Comparison of ENCODE assay signal across 17 cellular contexts in the genomic region with DNA sequence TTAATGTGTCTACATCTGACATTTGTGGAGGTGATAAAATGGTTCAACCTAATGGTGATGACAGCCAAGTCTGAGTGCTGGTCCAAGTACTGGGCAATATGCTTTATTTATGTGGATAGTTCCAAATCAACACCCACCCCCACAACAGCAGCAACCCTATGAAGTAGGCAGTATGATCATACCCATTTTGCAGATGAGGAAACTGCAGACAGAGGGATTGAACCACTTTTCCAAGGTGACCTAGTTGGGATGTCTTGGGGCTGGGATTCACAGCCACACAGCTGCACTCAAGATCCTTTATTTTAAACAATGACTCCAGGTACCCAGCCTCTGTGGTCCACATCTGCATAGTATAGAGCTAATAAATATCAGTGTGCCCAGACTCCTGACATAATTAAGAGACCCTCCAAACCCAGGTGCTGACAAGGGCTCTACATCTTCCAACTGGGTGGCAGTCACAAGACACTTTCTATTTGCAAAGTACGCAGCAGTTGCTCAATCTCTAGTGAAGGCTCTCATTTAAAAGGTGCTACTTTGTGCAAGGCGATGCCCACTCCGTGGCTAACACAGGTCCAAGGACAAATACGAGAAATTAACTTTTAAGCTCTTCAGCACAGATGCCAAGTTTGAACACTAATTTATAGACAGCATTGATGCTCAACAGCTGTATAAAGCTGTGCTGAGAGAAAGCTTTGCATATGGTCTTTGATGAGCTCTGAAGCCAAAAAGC.
DNase-seq lines count a peak whose midpoint lies in the region; ATAC-seq and TF ChIP-seq lines count a peak whose summit lies in the region.
"Had no signal": no experiment of that assay in that cellular context is flagged by ENCODE, and none has a peak within 500 bp of the region (broad histone marks: within the 10 kb centered on the region; RNA-seq: fewer than 3 reads in every experiment).

No MANE protein-coding gene starts in this region.

- peak overlapping the region; percentile 11 for H3K27ac ChIP-seq in AG04450 (ENCODE audit: low read depth, low read length)
- H3K27ac ChIP-seq in left lung: no peak overlapping the region
- no peak overlapping the region for H3K27ac ChIP-seq in mesendoderm (ENCODE audit: low read depth, low read length)
- H3K27ac ChIP-seq: 22Rv1, A549, C4-2B had no signal

- H4K8ac ChIP-seq in mesendoderm (ENCODE audit: low read depth, low read length): no peak overlapping the region

- H2BK15ac ChIP-seq in mesendoderm (replicated peaks; ENCODE audit: low read depth): no peak overlapping the region

- H2BK5ac ChIP-seq in mesendoderm (ENCODE audit: low read length): no peak overlapping the region

- H3K56ac ChIP-seq in mesendoderm (ENCODE audit: low read length): no peak overlapping the region

- H3K4me2 ChIP-seq in mesendoderm (ENCODE audit: low read length): no peak overlapping the region
- H3K4me2 ChIP-seq: A549 had no signal

- peaks cover 0 to 6% of the 10 kb centered on the region in 2 donors for H3K4me1 ChIP-seq in left lung
- H3K4me1 ChIP-seq in mesendoderm (ENCODE audit: control insufficient read depth, low read depth, low read length): no peaks in the 10 kb centered on the region
- H3K4me1 ChIP-seq: A549, BE2C had no signal

- DNase-seq in NCI-H510A treated with DMSO at 0.1 percent for 48 hours (lab: John Stamatoyannopoulos, UW) (peak; percentile 15), NCI-H510A (lab: John Stamatoyannopoulos, UW) (no peak), AG04450 (ENCODE audit: low read depth, low spot score) (no peak), left lung (no peak), mesendoderm (no peak)
- DNase-seq: BE2C; Caco-2; Calu3; CD4-positive, alpha-beta T cell; CD8-positive, alpha-beta T cell; DMS79 treated with DMSO at 0.1 percent for 48 hours; GF-D8 had no signal

- no peak overlapping the region for H3K18ac ChIP-seq in mesendoderm (ENCODE audit: low read length)

- H3K4me3 ChIP-seq in AG04450 (ENCODE audit: low read depth, low read length) (no peak overlapping the region), left lung (no peak overlapping the region), mesendoderm (ENCODE audit: low read length) (no peak overlapping the region)
- H3K4me3 ChIP-seq: A549, BLaER1 had no signal

- intact Hi-C loops in left lung (cut with DNase I): no loop called here

- H3K9ac ChIP-seq in mesendoderm (ENCODE audit: low read length): no peak overlapping the region

- H3K4ac ChIP-seq in mesendoderm (ENCODE audit: low read depth, low read length): no peak overlapping the region

- H3K79me2 ChIP-seq in mesendoderm (ENCODE audit: control insufficient read depth, insufficient read depth, low read length): no peaks in the 10 kb centered on the region

- H4K5ac ChIP-seq in mesendoderm (ENCODE audit: low read length): no peak overlapping the region

- TF ChIP-seq CTCF in AG04450 (IDR thresholded peaks at IDR 0.05; ENCODE audit: low read depth, low read length) (no peak), left lung (IDR thresholded peaks at IDR 0.05) (no peak)

- POLR2A ChIA-PET in AG04450 (lab: Yijun Ruan, JAX): interaction anchor here (0.6 kb wide), 1 partner anchor 9 kb away, joined by 4 read pairs; no protein-coding TSS in a partner anchor

- no peak overlapping the region for H2AK5ac ChIP-seq in mesendoderm (ENCODE audit: low read length)

- H3K36me3 ChIP-seq in left lung (no peaks in the 10 kb centered on the region), mesendoderm (ENCODE audit: control insufficient read depth, insufficient read depth, low read length) (no peaks in the 10 kb centered on the region)
- H3K36me3 ChIP-seq: BE2C had no signal

- H3K23ac ChIP-seq in mesendoderm (ENCODE audit: low read length): no peak overlapping the region

- CTCF ChIA-PET in AG04450 (lab: Charles Lee): interaction anchor here (1.1 to 1.9 kb wide), 2 partner anchors 192 to 430 kb away, joined by 4 to 6 read pairs; no protein-coding TSS in a partner anchor

- H3K9me3 ChIP-seq in AG04450 (ENCODE audit: control insufficient read depth, insufficient read depth, low read length) (no peaks in the 10 kb centered on the region), left lung (no peaks in the 10 kb centered on the region)
- H3K9me3 ChIP-seq: A549, BE2C, Caco-2 had no signal

- no CpG with 5 or more reads among the region's 4 CpGs for WGBS in mesendoderm (ENCODE audit: extremely low coverage, insufficient coverage, low lambda C conversion rate)

- ATAC-seq in left lung (peak; percentile 62), HG03045 (IDR thresholded peaks at IDR 0.05; ENCODE audit: unreplicated experiment) (no peak)
- ATAC-seq: A549; CD8-positive, alpha-beta T cell had no signal

- H3K79me1 ChIP-seq in mesendoderm (ENCODE audit: low read length): no peaks in the 10 kb centered on the region

- H2BK120ac ChIP-seq in mesendoderm (ENCODE audit: low read depth, low read length): no peak overlapping the region

- no peaks in the 10 kb centered on the region for H3K27me3 ChIP-seq in AG04450 (ENCODE audit: control insufficient read depth, insufficient read depth, low read length)
- no peaks in the 10 kb centered on the region for H3K27me3 ChIP-seq in left lung
- H3K27me3 ChIP-seq in mesendoderm (ENCODE audit: insufficient read depth, low read length, poor library complexity): no peaks in the 10 kb centered on the region
- H3K27me3 ChIP-seq: BE2C, BLaER1 had no signal
